8 cellular contexts compared by ENCODE assay signal in the genomic region with DNA sequence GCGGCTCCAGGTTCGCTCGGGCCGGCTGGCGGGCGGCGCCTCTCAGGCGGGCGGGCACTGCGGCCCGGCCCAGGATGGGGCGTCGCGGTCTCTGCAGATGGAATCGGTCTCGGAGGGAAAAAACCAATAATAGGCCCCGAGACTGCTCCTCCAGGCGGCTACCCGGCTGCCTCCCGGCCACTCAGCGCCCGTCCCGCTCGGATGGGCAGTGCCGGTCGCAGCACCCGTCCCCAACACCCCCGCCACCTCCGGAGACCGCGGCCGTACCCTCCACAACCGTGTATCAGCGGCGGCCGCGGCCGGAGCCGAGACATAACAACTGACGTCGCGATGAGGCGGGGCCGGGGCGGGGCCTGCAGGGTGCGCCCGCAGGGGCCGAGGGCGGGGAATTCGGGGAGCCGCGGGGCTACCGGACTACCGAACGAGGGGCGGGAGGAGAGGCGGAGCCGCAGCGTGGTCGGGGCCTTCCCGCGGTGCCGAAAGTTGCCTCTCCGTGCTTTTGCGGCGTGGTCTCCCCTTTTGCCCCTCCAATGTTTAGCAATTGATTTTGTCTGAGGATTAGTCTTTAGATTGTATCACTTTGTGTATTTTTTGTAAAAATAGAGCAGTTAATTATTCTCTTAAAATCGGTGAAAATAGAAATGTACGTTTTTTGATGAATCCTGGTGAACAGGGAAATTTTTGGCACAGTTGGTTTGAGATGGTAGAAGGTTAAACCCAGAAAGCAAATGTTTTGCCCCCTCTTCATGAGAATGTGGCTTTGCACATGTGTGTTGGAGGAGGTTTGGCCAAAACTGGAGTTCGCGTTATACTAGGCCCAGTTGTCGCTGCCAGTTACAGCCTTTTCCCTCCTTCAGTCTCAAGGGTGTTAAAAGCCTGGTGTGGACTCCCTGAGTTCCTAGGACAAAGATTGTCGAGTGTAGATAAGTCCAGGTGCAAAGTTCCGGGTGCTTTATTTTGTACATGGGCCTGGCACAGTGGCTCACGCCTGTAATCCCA. TPM values are rescaled to one million over a fixed set of nuclear protein-coding genes. Genes with fewer than 3 reads are reported as not detected.
DNase-seq lines count a peak whose midpoint lies in the region; ATAC-seq and TF ChIP-seq lines count a peak whose summit lies in the region.

A gene with protein sequence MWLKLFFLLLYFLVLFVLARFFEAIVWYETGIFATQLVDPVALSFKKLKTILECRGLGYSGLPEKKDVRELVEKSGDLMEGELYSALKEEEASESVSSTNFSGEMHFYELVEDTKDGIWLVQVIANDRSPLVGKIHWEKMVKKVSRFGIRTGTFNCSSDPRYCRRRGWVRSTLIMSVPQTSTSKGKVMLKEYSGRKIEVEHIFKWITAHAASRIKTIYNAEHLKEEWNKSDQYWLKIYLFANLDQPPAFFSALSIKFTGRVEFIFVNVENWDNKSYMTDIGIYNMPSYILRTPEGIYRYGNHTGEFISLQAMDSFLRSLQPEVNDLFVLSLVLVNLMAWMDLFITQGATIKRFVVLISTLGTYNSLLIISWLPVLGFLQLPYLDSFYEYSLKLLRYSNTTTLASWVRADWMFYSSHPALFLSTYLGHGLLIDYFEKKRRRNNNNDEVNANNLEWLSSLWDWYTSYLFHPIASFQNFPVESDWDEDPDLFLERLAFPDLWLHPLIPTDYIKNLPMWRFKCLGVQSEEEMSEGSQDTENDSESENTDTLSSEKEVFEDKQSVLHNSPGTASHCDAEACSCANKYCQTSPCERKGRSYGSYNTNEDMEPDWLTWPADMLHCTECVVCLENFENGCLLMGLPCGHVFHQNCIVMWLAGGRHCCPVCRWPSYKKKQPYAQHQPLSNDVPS (minus strand): TSS at position 317 of the 999 bp plus-strand sequence. CDS start 979 bp downstream, outside the sequence.

- H3K27ac ChIP-seq in cardiac muscle cell (peak within 1 kb of the TSS; percentile 99), trophoblast cell (ENCODE audit: low read depth, low read length) (peak within 1 kb of the TSS; percentile 98), tibial nerve (peak within 1 kb of the TSS; percentile 90 to 99 (median 98))

- peaks cover 11% of the 10 kb centered on the region for H3K79me1 ChIP-seq in trophoblast cell (ENCODE audit: low read length)

- peak within 1 kb of the TSS; percentile 80 for H4K12ac ChIP-seq in trophoblast cell (ENCODE audit: low read depth, low read length)

- peak; percentile 85 for ATAC-seq in HG02642 (IDR thresholded peaks at IDR 0.05; ENCODE audit: poor library complexity, unreplicated experiment)

- H3K18ac ChIP-seq in trophoblast cell (ENCODE audit: low read length), result peak within 1 kb of the TSS; percentile 96

- H2AFZ ChIP-seq in trophoblast cell (ENCODE audit: insufficient read depth, low read length, poor library complexity), result peak within 1 kb of the TSS; percentile 80

- DNase-seq in GM12864 (ENCODE audit: low read depth) (peak; percentile 50), NCI-H1417 (lab: John Stamatoyannopoulos, UW) (peak; percentile 89 to 91 (median 91)), T follicular helper cell (ENCODE audit: low read depth) (peak; percentile 88), adipocyte (ENCODE audit: low read depth) (peak; percentile 98), cardiac muscle cell (ENCODE audit: low read depth in 1 of 2, low spot score in 1 of 2) (peak; percentile 95 to 97), trophoblast cell (peak; percentile 85 to 89), tibial nerve (ENCODE audit: low spot score in 2 of 2) (peak; percentile 96 to 98)

- TF ChIP-seq POLR2A in tibial nerve (IDR thresholded peaks at IDR 0.05), result peak; percentile 99 to 100

- H3K23ac ChIP-seq in trophoblast cell (ENCODE audit: low read length), result no peak within 1 kb of the TSS

- H4K91ac ChIP-seq in trophoblast cell (ENCODE audit: low read depth, low read length), result peak within 1 kb of the TSS; percentile 76

- TF ChIP-seq CTCF in GM12864 (IDR thresholded peaks at IDR 0.05; ENCODE audit: low read depth, low read length, missing control alignments), result no peak
- TF ChIP-seq CTCF in cardiac muscle cell (IDR thresholded peaks at IDR 0.05; ENCODE audit: low read depth, low read length), result no peak
- TF ChIP-seq CTCF in tibial nerve (IDR thresholded peaks at IDR 0.05), result peak in 2 of 5 experiments; percentile 46 to 53

- H3K14ac ChIP-seq in trophoblast cell (ENCODE audit: low read length), result peak within 1 kb of the TSS; percentile 94

- peak within 1 kb of the TSS; percentile 97 for H3K4me3 ChIP-seq in GM12864 (ENCODE audit: low read depth, low read length)
- H3K4me3 ChIP-seq in adipocyte (ENCODE audit: low read length), result peak within 1 kb of the TSS; percentile 96
- peak within 1 kb of the TSS; percentile 76 for H3K4me3 ChIP-seq in cardiac muscle cell
- peak within 1 kb of the TSS; percentile 96 for H3K4me3 ChIP-seq in trophoblast cell (ENCODE audit: low read depth, low read length)
- H3K4me3 ChIP-seq in tibial nerve, result peak within 1 kb of the TSS; percentile 69 to 89 (median 80)

- peak within 1 kb of the TSS; percentile 93 for H4K8ac ChIP-seq in trophoblast cell (ENCODE audit: low read depth, low read length)

- H2BK12ac ChIP-seq in trophoblast cell (ENCODE audit: low read length), result no peak within 1 kb of the TSS

- peak within 1 kb of the TSS; percentile 19 for H3K4ac ChIP-seq in trophoblast cell (ENCODE audit: low read depth, low read length)

- no CpG with 5 or more reads among the region's 74 CpGs for WGBS in trophoblast cell (ENCODE audit: extremely low coverage, insufficient coverage, insufficient read length)
- WGBS in tibial nerve, 2 donors, result 7 to 13% methylated on average over 38 to 68 of the region's 74 CpGs

- H3K4me2 ChIP-seq in trophoblast cell (ENCODE audit: low read length), result peak within 1 kb of the TSS; percentile 99

- peak within 1 kb of the TSS; percentile 22 for H2AK5ac ChIP-seq in trophoblast cell (ENCODE audit: low read length)

- peaks cover 6% of the 10 kb centered on the region for H3K79me2 ChIP-seq in trophoblast cell (ENCODE audit: control insufficient read depth, insufficient read depth, low read length, poor library complexity)

- H3K36me3 ChIP-seq in adipocyte (ENCODE audit: control insufficient read depth, insufficient read depth, low read length, severe bottlenecking), result peaks cover 12% of the 10 kb centered on the region
- H3K36me3 ChIP-seq in cardiac muscle cell, result peaks cover 7% of the 10 kb centered on the region
- no peaks in the 10 kb centered on the region for H3K36me3 ChIP-seq in trophoblast cell (ENCODE audit: control insufficient read depth in 1 of 2, insufficient read depth in 2 of 2, low read length in 2 of 2)
- H3K36me3 ChIP-seq in tibial nerve, result peaks cover 0 to 7% (median 0%) of the 10 kb centered on the region in 3 donors

- H3K4me1 ChIP-seq in adipocyte (ENCODE audit: control insufficient read depth, insufficient read depth, low read length) (peaks cover 22% of the 10 kb centered on the region), cardiac muscle cell (ENCODE audit: low read depth) (peaks cover 11% of the 10 kb centered on the region), trophoblast cell (ENCODE audit: control insufficient read depth in 1 of 2, insufficient read depth in 2 of 2, low read length in 2 of 2) (peaks cover 2 to 5% of the 10 kb centered on the region in 2 experiments), tibial nerve (peaks cover 0 to 51% (median 11%) of the 10 kb centered on the region in 4 donors)

- H2BK5ac ChIP-seq in trophoblast cell (ENCODE audit: low read depth, low read length, poor library complexity), result peak within 1 kb of the TSS; percentile 86

- H3K9ac ChIP-seq in adipocyte (ENCODE audit: low read length), result peak within 1 kb of the TSS; percentile 95
- H3K9ac ChIP-seq in trophoblast cell (ENCODE audit: low read length), result peak within 1 kb of the TSS; percentile 97

- peak; percentile 82 to 100 for TF ChIP-seq EP300 in tibial nerve (IDR thresholded peaks at IDR 0.05)

- peak within 1 kb of the TSS; percentile 69 for H2BK120ac ChIP-seq in trophoblast cell (ENCODE audit: insufficient read depth, low read length, poor library complexity)

- H3K27me3 ChIP-seq in adipocyte (replicated peaks; ENCODE audit: control insufficient read depth, insufficient read depth, low read length), result no peaks in the 10 kb centered on the region
- no peaks in the 10 kb centered on the region for H3K27me3 ChIP-seq in cardiac muscle cell
- H3K27me3 ChIP-seq in trophoblast cell (ENCODE audit: insufficient read depth, low read length), result no peaks in the 10 kb centered on the region
- no peaks in the 10 kb centered on the region for H3K27me3 ChIP-seq in tibial nerve

- no peaks in the 10 kb centered on the region for H3K9me3 ChIP-seq in adipocyte (ENCODE audit: control insufficient read depth, low read length)
- no peaks in the 10 kb centered on the region for H3K9me3 ChIP-seq in cardiac muscle cell (ENCODE audit: low read depth)
- H3K9me3 ChIP-seq in trophoblast cell (ENCODE audit: insufficient read depth, low read depth, low read length), result no peaks in the 10 kb centered on the region
- no peaks in the 10 kb centered on the region for H3K9me3 ChIP-seq in tibial nerve

RNA-seq across cellular contexts. Expression of the gene that starts here (rescaled TPM):
- total RNA-seq in cardiac muscle cell (19.4 and 28.1 TPM in 2 replicates), tibial nerve (10 to 100 TPM; 41.7 to 72.5 (median 58.6) TPM)
- 22.0 and 30.0 TPM in 2 replicates for polyA plus RNA-seq in cardiac muscle cell
- polyA plus RNA-seq in trophoblast cell (2013), result 23.5 and 23.9 TPM in 2 replicates

Comparison
In these comparisons a context has a peak if more than half of its experiments do, and no peak if none do; other contexts are left out.
1. Peak in every context shown above with its lines: DNase-seq, ATAC-seq, H3K4me3 ChIP-seq and H3K27ac ChIP-seq.